In genomic region chr20:24657211-24657610, GRCh38 we compare ENCODE assay signal across 18 cellular contexts.
DNase-seq lines count a peak whose midpoint lies in the region; ATAC-seq, FAIRE-seq and TF ChIP-seq lines count a peak whose summit lies in the region.
"Had no signal": no experiment of that assay in that cellular context is flagged by ENCODE, and none has a peak within 500 bp of the region (broad histone marks: within the 10 kb centered on the region; RNA-seq: fewer than 3 reads in every experiment).

No MANE protein-coding gene starts in this region.

- no peak for TF ChIP-seq POLR2A in A549 (IDR thresholded peaks at IDR 0.05; ENCODE audit: low read length)
- no peak for TF ChIP-seq POLR2A in IMR-90 (IDR thresholded peaks at IDR 0.05; ENCODE audit: low read depth, low read length)

- H2AK5ac ChIP-seq in IMR-90 (ENCODE audit: low read depth, low read length) (no peak overlapping the region), trophoblast cell (ENCODE audit: low read length) (no peak overlapping the region)

- no peaks in the 10 kb centered on the region for H3K36me3 ChIP-seq in IMR-90 (ENCODE audit: control insufficient read depth, insufficient read depth, low read length)
- no peaks in the 10 kb centered on the region for H3K36me3 ChIP-seq in brain microvascular endothelial cell (replicated peaks)
- no peaks in the 10 kb centered on the region for H3K36me3 ChIP-seq in trophoblast cell (ENCODE audit: control insufficient read depth in 1 of 2, insufficient read depth in 2 of 2, low read length in 2 of 2)

- CTCF ChIA-PET in A549 (lab: Yijun Ruan, JAX), result interaction anchor here (1.5 to 2.8 kb wide), 2 partner anchors 16 to 124 kb away, joined by 5 to 12 read pairs; no protein-coding TSS in a partner anchor
- CTCF ChIA-PET in IMR-90 (lab: Yijun Ruan, JAX), result no interaction called here
- CTCF ChIA-PET in activated CD4-positive, alpha-beta T cell treated with anti-CD3 and anti-CD28 coated beads for 36 hours (lab: Charles Lee), result no interaction called here

- H3K9me3 Mint-ChIP-seq in nephron, result no peaks in the 10 kb centered on the region
- no peaks in the 10 kb centered on the region for H3K9me3 Mint-ChIP-seq in activated CD4-positive, alpha-beta T cell treated with anti-CD3 and anti-CD28 coated beads for 36 hours (ENCODE audit: low read depth)
- H3K9me3 Mint-ChIP-seq: activated CD4-positive, alpha-beta T cell treated with anti-CD3 and anti-CD28 coated beads, Interleukin-2, amount 10 ng/mL, durations not matched to agents 24 days and 14 days; activated naive CD8-positive, alpha-beta T cell treated with anti-CD3 and anti-CD28 coated beads for 36 hours; stimulated activated naive CD8-positive, alpha-beta T cell treated with anti-CD3 and anti-CD28 coated beads, Interleukin-15, Interleukin-2, amounts not matched to agents 100 ng/mL and 50 ng/mL, for 24 hours had no signal

- TF ChIP-seq RAD21 in A549 (conservative IDR thresholded peaks at IDR 0.05 in 1 of 2, IDR thresholded peaks at IDR 0.05 in 1 of 2) (no peak; a peak in 1 of 5 replicates), IMR-90 (IDR thresholded peaks at IDR 0.05; ENCODE audit: low read length) (no peak)

- no peak overlapping the region for H2BK15ac ChIP-seq in IMR-90 (ENCODE audit: low read depth, low read length)

- no peak overlapping the region for H3K4me3 ChIP-seq in A549
- no peak overlapping the region for H3K4me3 ChIP-seq in IMR-90 (ENCODE audit: insufficient read depth, low read depth, low read length)
- H3K4me3 ChIP-seq in brain microvascular endothelial cell (ENCODE audit: low read depth, low read length), result no peak overlapping the region
- no peak overlapping the region for H3K4me3 ChIP-seq in trophoblast cell (ENCODE audit: low read depth, low read length)

- H3K79me2 ChIP-seq in trophoblast cell (ENCODE audit: control insufficient read depth, insufficient read depth, low read length, poor library complexity), result no peaks in the 10 kb centered on the region

- no peak overlapping the region for H2BK5ac ChIP-seq in IMR-90 (ENCODE audit: low read depth, low read length, poor library complexity, severe bottlenecking)
- H2BK5ac ChIP-seq in trophoblast cell (ENCODE audit: low read depth, low read length, poor library complexity), result no peak overlapping the region

- no peak for TF ChIP-seq EP300 in A549 (IDR thresholded peaks at IDR 0.05)

- H2AFZ ChIP-seq in IMR-90 (replicated peaks; ENCODE audit: low read length, poor library complexity) (no peak overlapping the region), trophoblast cell (ENCODE audit: insufficient read depth, low read length, poor library complexity) (no peak overlapping the region)

- POLR2A ChIA-PET in A549 (lab: Yijun Ruan, JAX) (no interaction called here), IMR-90 (lab: Charles Lee; ENCODE audit: unreplicated experiment) (no interaction called here)
- POLR2A ChIA-PET in activated CD4-positive, alpha-beta T cell treated with anti-CD3 and anti-CD28 coated beads for 36 hours (lab: Charles Lee), result no interaction called here

- H4K20me1 ChIP-seq in IMR-90 (ENCODE audit: insufficient read depth, low read length), result no peaks in the 10 kb centered on the region

- H4K12ac ChIP-seq in trophoblast cell (ENCODE audit: low read depth, low read length), result no peak overlapping the region

- H4K91ac ChIP-seq in IMR-90 (ENCODE audit: insufficient read depth, low read depth, low read length), result no peak overlapping the region
- no peak overlapping the region for H4K91ac ChIP-seq in trophoblast cell (ENCODE audit: low read depth, low read length)

- H3K14ac ChIP-seq in IMR-90 (replicated peaks; ENCODE audit: low read depth, low read length) (no peak overlapping the region), trophoblast cell (ENCODE audit: low read length) (no peak overlapping the region)

- H3K9me1 ChIP-seq in IMR-90 (ENCODE audit: insufficient read depth, low read length), result peaks cover 4% of the 10 kb centered on the region; the same call in 1 of the 2 replicates

- H3K27ac ChIP-seq in A549, result peak overlapping the region; percentile 8 to 46; a peak in 4 of 6 replicates
- H3K27ac ChIP-seq in IMR-90 (ENCODE audit: insufficient read depth, low read length), result no peak overlapping the region
- no peak overlapping the region for H3K27ac ChIP-seq in brain microvascular endothelial cell
- no peak overlapping the region for H3K27ac ChIP-seq in trophoblast cell (ENCODE audit: low read depth, low read length)

- H3K4me2 ChIP-seq in A549 (0 out of 3 replicates have a peak overlapping the region, but pooled peaks have one; percentile 9), IMR-90 (ENCODE audit: low read depth, low read length) (no peak overlapping the region), trophoblast cell (ENCODE audit: low read length) (no peak overlapping the region)

- no peak overlapping the region for H3K23ac ChIP-seq in IMR-90 (ENCODE audit: low read depth, low read length)
- no peak overlapping the region for H3K23ac ChIP-seq in trophoblast cell (ENCODE audit: low read length)

- H3K9me3 ChIP-seq in A549 (no peaks in the 10 kb centered on the region), IMR-90 (ENCODE audit: control insufficient read depth, insufficient read depth, low read length) (no peaks in the 10 kb centered on the region), trophoblast cell (ENCODE audit: insufficient read depth, low read depth, low read length) (peaks cover 6% of the 10 kb centered on the region)

- H3K56ac ChIP-seq in IMR-90 (ENCODE audit: extremely low read depth, insufficient read depth, low read length), result no peak overlapping the region

- in situ Hi-C loops in IMR-90 (cut with MboI; ENCODE audit: low sequenced_read_pairs), result no loop called here
- in situ Hi-C loops in brain microvascular endothelial cell (cut with HindIII; ENCODE audit: low pct_ligation_motif_present, low sequenced_read_pairs), result no loop called here

- no peaks in the 10 kb centered on the region for H3K36me3 Mint-ChIP-seq in nephron (ENCODE audit: low read depth)
- no peaks in the 10 kb centered on the region for H3K36me3 Mint-ChIP-seq in activated CD4-positive, alpha-beta T cell treated with anti-CD3 and anti-CD28 coated beads for 36 hours (ENCODE audit: low read depth)
- H3K36me3 Mint-ChIP-seq: activated naive CD8-positive, alpha-beta T cell treated with anti-CD3 and anti-CD28 coated beads for 36 hours had no signal

- ATAC-seq in A549, result peak in 1 of 2 experiments; percentile 49; a peak in 3 of 6 replicates
- no peak for ATAC-seq in IMR-90 (ENCODE audit: low read depth)
- no peak for ATAC-seq in activated CD4-positive, alpha-beta T cell treated with anti-CD3 and anti-CD28 coated beads for 36 hours

- H4K8ac ChIP-seq in IMR-90 (ENCODE audit: low read depth in 2 of 2, low read length in 2 of 2) (no peak overlapping the region), trophoblast cell (ENCODE audit: low read depth, low read length) (no peak overlapping the region)

- no peaks in the 10 kb centered on the region for H3K27me3 Mint-ChIP-seq in nephron (ENCODE audit: low read depth)
- no peaks in the 10 kb centered on the region for H3K27me3 Mint-ChIP-seq in activated CD4-positive, alpha-beta T cell treated with anti-CD3 and anti-CD28 coated beads for 36 hours
- H3K27me3 Mint-ChIP-seq: activated CD4-positive, alpha-beta T cell treated with anti-CD3 and anti-CD28 coated beads, Interleukin-2, amount 10 ng/mL, durations not matched to agents 24 days and 14 days; activated naive CD8-positive, alpha-beta T cell treated with anti-CD3 and anti-CD28 coated beads for 36 hours; stimulated activated naive CD8-positive, alpha-beta T cell treated with anti-CD3 and anti-CD28 coated beads, Interleukin-15, Interleukin-2, amounts not matched to agents 100 ng/mL and 50 ng/mL, for 24 hours had no signal

- H3K4me1 ChIP-seq in A549 (peaks cover 36% of the 10 kb centered on the region), IMR-90 (ENCODE audit: control insufficient read depth, insufficient read depth, low read length) (peaks cover 5% of the 10 kb centered on the region), trophoblast cell (ENCODE audit: control insufficient read depth in 1 of 2, insufficient read depth in 2 of 2, low read length in 2 of 2) (peaks cover 0 to 3% of the 10 kb centered on the region in 2 experiments)

- H2AK9ac ChIP-seq in IMR-90 (replicated peaks; ENCODE audit: low read depth, low read length, poor library complexity), result no peak overlapping the region

- FAIRE-seq in A549 (lab: Jason Lieb, UNC), result no peak
- FAIRE-seq: D721Med had no signal

- TF ChIP-seq CTCF in A549 (IDR thresholded peaks at IDR 0.05), result no peak
- 0 out of 2 replicates have a peak, but pooled peaks have one; percentile 10 for TF ChIP-seq CTCF in IMR-90 (conservative IDR thresholded peaks at IDR 0.05; ENCODE audit: low read depth, low read length)
- peak; percentile 50 for TF ChIP-seq CTCF in brain microvascular endothelial cell (IDR thresholded peaks at IDR 0.05; ENCODE audit: low read depth, low read length, missing control alignments)
- TF ChIP-seq CTCF in nephron (IDR thresholded peaks at IDR 0.05; ENCODE audit: unreplicated experiment in 3 of 3), result no peak

- H3K4me3 Mint-ChIP-seq in nephron, result no peak overlapping the region
- no peak overlapping the region for H3K4me3 Mint-ChIP-seq in activated CD4-positive, alpha-beta T cell treated with anti-CD3 and anti-CD28 coated beads for 36 hours
- H3K4me3 Mint-ChIP-seq: activated CD4-positive, alpha-beta T cell treated with anti-CD3 and anti-CD28 coated beads, Interleukin-2, amount 10 ng/mL, durations not matched to agents 24 days and 14 days; activated naive CD8-positive, alpha-beta T cell treated with anti-CD3 and anti-CD28 coated beads for 36 hours; stimulated activated naive CD8-positive, alpha-beta T cell treated with anti-CD3 and anti-CD28 coated beads, Interleukin-15, Interleukin-2, amounts not matched to agents 100 ng/mL and 50 ng/mL, for 24 hours had no signal

- intact Hi-C loops in IMR-90 (cut with micrococcal nuclease), result no loop called here
- intact Hi-C loops in activated CD4-positive, alpha-beta T cell treated with anti-CD3 and anti-CD28 coated beads for 36 hours (cut with DNase I, micrococcal nuclease), result no loop called here

- no peak overlapping the region for H2BK120ac ChIP-seq in IMR-90 (ENCODE audit: low read depth, low read length)
- H2BK120ac ChIP-seq in trophoblast cell (ENCODE audit: insufficient read depth, low read length, poor library complexity), result no peak overlapping the region

- H3K27ac Mint-ChIP-seq in nephron, result peak overlapping the region in 2 of 3 experiments; percentile 41 to 57
- H3K27ac Mint-ChIP-seq in activated CD4-positive, alpha-beta T cell treated with anti-CD3 and anti-CD28 coated beads for 36 hours, result no peak overlapping the region
- H3K27ac Mint-ChIP-seq: activated CD4-positive, alpha-beta T cell treated with anti-CD3 and anti-CD28 coated beads, Interleukin-2, amount 10 ng/mL, durations not matched to agents 24 days and 14 days; activated naive CD8-positive, alpha-beta T cell treated with anti-CD3 and anti-CD28 coated beads for 36 hours; stimulated activated naive CD8-positive, alpha-beta T cell treated with anti-CD3 and anti-CD28 coated beads, Interleukin-15, Interleukin-2, amounts not matched to agents 100 ng/mL and 50 ng/mL, for 24 hours had no signal

- no peaks in the 10 kb centered on the region for H3K79me1 ChIP-seq in IMR-90 (ENCODE audit: low read depth in 1 of 2, low read length in 2 of 2)
- H3K79me1 ChIP-seq in trophoblast cell (ENCODE audit: low read length), result no peaks in the 10 kb centered on the region

- H2BK12ac ChIP-seq in trophoblast cell (ENCODE audit: low read length), result no peak overlapping the region

- H3K27me3 ChIP-seq in IMR-90 (ENCODE audit: control insufficient read depth, insufficient read depth, low read length) (peaks cover 5% of the 10 kb centered on the region), brain microvascular endothelial cell (replicated peaks) (no peaks in the 10 kb centered on the region), trophoblast cell (ENCODE audit: insufficient read depth, low read length) (no peaks in the 10 kb centered on the region)

- WGBS in A549 (ENCODE audit: missing lambda C conversion rate), result 78% methylated on average over 8 of the region's 8 CpGs
- no CpG with 5 or more reads among the region's 8 CpGs for WGBS in IMR-90 (ENCODE audit: extremely low coverage in 2 of 2, insufficient read length in 1 of 2), 2 experiments
- no CpG with 5 or more reads among the region's 8 CpGs for WGBS in trophoblast cell (ENCODE audit: extremely low coverage, insufficient coverage, insufficient read length)

- no peak overlapping the region for H4K5ac ChIP-seq in IMR-90 (ENCODE audit: low read depth, low read length)

- DNase-seq in A549 (ENCODE audit: low read depth in 1 of 2, low spot score in 1 of 2), result peak; percentile 38 to 39
- DNase-seq in IMR-90, result peak; percentile 22
- peak; percentile 56 for DNase-seq in brain microvascular endothelial cell
- DNase-seq in trophoblast cell, result no peak
- no peak for DNase-seq in activated CD4-positive, alpha-beta T cell treated with anti-CD3 and anti-CD28 coated beads for 36 hours
- DNase-seq in NCI-H1930 (lab: John Stamatoyannopoulos, UW), result no peak
- DNase-seq in NCI-H187 treated with DMSO at 0.1 percent for 48 hours (lab: John Stamatoyannopoulos, UW), result no peak
- DNase-seq: activated CD4-positive, alpha-beta T cell treated with anti-CD3 and anti-CD28 coated beads, Interleukin-2, amount 10 ng/mL, durations not matched to agents 24 days and 14 days; activated naive CD8-positive, alpha-beta T cell treated with anti-CD3 and anti-CD28 coated beads for 36 hours; cortex of kidney; erythroblast; GOT3; NCI-H1694 treated with DMSO at 0.1 percent for 48 hours; SHP77; T-helper 2 cell had no signal

- H2BK20ac ChIP-seq in IMR-90 (ENCODE audit: low read depth, low read length), result no peak overlapping the region

- peaks cover 24% of the 10 kb centered on the region for H3K4me1 Mint-ChIP-seq in nephron
- no peaks in the 10 kb centered on the region for H3K4me1 Mint-ChIP-seq in activated CD4-positive, alpha-beta T cell treated with anti-CD3 and anti-CD28 coated beads for 36 hours
- H3K4me1 Mint-ChIP-seq: activated CD4-positive, alpha-beta T cell treated with anti-CD3 and anti-CD28 coated beads, Interleukin-2, amount 10 ng/mL, durations not matched to agents 24 days and 14 days; activated naive CD8-positive, alpha-beta T cell treated with anti-CD3 and anti-CD28 coated beads for 36 hours had no signal

- no TSS peak for BruUV-seq in IMR-90 (replicated peaks; lab: Mats Ljungman, UMichigan)

- H3K9ac ChIP-seq in IMR-90 (ENCODE audit: low read depth, low read length) (no peak overlapping the region), trophoblast cell (ENCODE audit: low read length) (no peak overlapping the region)

- H3K18ac ChIP-seq in IMR-90 (ENCODE audit: low read depth, low read length) (no peak overlapping the region), trophoblast cell (ENCODE audit: low read length) (no peak overlapping the region)

- H3K4ac ChIP-seq in IMR-90 (ENCODE audit: low read depth, low read length), result no peak overlapping the region
- no peak overlapping the region for H3K4ac ChIP-seq in trophoblast cell (ENCODE audit: low read depth, low read length)

- dilution Hi-C loops in IMR-90 (cut with HindIII; ENCODE audit: low sequenced_read_pairs, unreplicated experiment), result no loop called here

Comparison
In these comparisons a context has a peak if more than half of its experiments do, and no peak if none do; other contexts are left out.
1. DNase-seq: peak in A549 (2 of 2), IMR-90 (single experiment) and brain microvascular endothelial cell (single experiment); none in trophoblast cell (0 of 2), activated CD4-positive, alpha-beta T cell treated with anti-CD3 and anti-CD28 coated beads for 36 hours (single experiment), NCI-H1930 (0 of 2) and NCI-H187 treated with DMSO at 0.1 percent for 48 hours (single experiment).
2. H3K27ac ChIP-seq: peak in A549 (2 of 2); none in IMR-90 (single experiment), brain microvascular endothelial cell (single experiment) and trophoblast cell (single experiment).
3. CTCF ChIP-seq: peak in IMR-90 (single experiment) and brain microvascular endothelial cell (single experiment); none in A549 (single experiment) and nephron (0 of 3).